In genomic region chr15:82812994-82813393, GRCh38 we compare ENCODE assay signal across 21 cellular contexts. TPM values are rescaled to one million over a fixed set of nuclear protein-coding genes. Genes with fewer than 3 reads are reported as not detected.
DNase-seq lines count a peak whose midpoint lies in the region; ATAC-seq and TF ChIP-seq lines count a peak whose summit lies in the region.
"Had no signal": no experiment of that assay in that cellular context is flagged by ENCODE, and none has a peak within 500 bp of the region (broad histone marks: within the 10 kb centered on the region; RNA-seq: fewer than 3 reads in every experiment).

No MANE protein-coding gene starts in this region.

- intact Hi-C loops in MCF 10A (cut with micrococcal nuclease) = no loop called here
- intact Hi-C loops in breast epithelium (cut with DNase I; ENCODE audit: low total_unique reads) = no loop called here
- intact Hi-C loops in PC-9 (cut with micrococcal nuclease; ENCODE audit: unreplicated experiment) = no loop called here

- peaks cover 49% of the 10 kb centered on the region for H3K36me3 Mint-ChIP-seq in MCF 10A (ENCODE audit: insufficient read depth, unreplicated experiment)
- H3K36me3 Mint-ChIP-seq in activated T-helper 17 cell treated with anti-CD3 and anti-CD28 coated beads, Interleukin-2, amount 50 U/mL, for 72 hours (ENCODE audit: low read depth) = peaks cover 70% of the 10 kb centered on the region

- H3F3A ChIP-seq in PC-9 (ENCODE audit: insufficient read depth, low read depth) = peaks cover 16% of the 10 kb centered on the region; the same call in 1 of the 2 replicates

- H3K9me3 ChIP-seq in breast epithelium (no peaks in the 10 kb centered on the region), PC-9 (ENCODE audit: insufficient read depth, low read depth) (no peaks in the 10 kb centered on the region)
- H3K9me3 ChIP-seq: ascending aorta, MG63, spleen had no signal

- no peak overlapping the region for H2AFZ ChIP-seq in PC-9

- no peak for DNase-seq in MCF 10A (ENCODE audit: unreplicated experiment)
- no peak for DNase-seq in breast epithelium (ENCODE audit: low spot score in 2 of 2)
- peak; percentile 25 to 67 for DNase-seq in lung microvascular endothelial cell (ENCODE audit: low read depth in 2 of 2)
- no peak for DNase-seq in PC-9
- DNase-seq in activated CD4-positive, CD25-positive, alpha-beta regulatory T cell treated with anti-CD3 and anti-CD28 coated beads, Interleukin-2, amount 50 U/mL, for 72 hours = no peak
- no peak for DNase-seq in mucosa of gallbladder (ENCODE audit: low spot score)
- DNase-seq: activated CD4-positive, alpha-beta T cell treated with anti-CD3 and anti-CD28 coated beads, Interleukin-2, amount 10 ng/mL, durations not matched to agents 24 days and 14 days; activated gamma-delta T cell; DMS79; MG63; nephron progenitor cell; NK-92 treated with Interleukin-12 subunit alpha and Interleukin-12 subunit beta, amount 100 ng/mL, for 24 hours; spleen; stimulated activated CD4-positive, alpha-beta T cell treated with anti-CD3 and anti-CD28 coated beads, Interleukin-4, amount 100 ng/mL, for 4 hours had no signal

- H3K27ac ChIP-seq in breast epithelium (no peak overlapping the region), PC-9 (no peak overlapping the region)
- H3K27ac ChIP-seq: C4-2B had no signal

- BruUV-seq in MCF 10A (replicated peaks; lab: Mats Ljungman, UMichigan) = no TSS peak
- BruUV-seq in PC-9 (replicated peaks; lab: Mats Ljungman, UMichigan) = no TSS peak

- H3K27me3 Mint-ChIP-seq in MCF 10A (ENCODE audit: insufficient read depth, unreplicated experiment) = no peaks in the 10 kb centered on the region
- no peaks in the 10 kb centered on the region for H3K27me3 Mint-ChIP-seq in activated T-helper 17 cell treated with anti-CD3 and anti-CD28 coated beads, Interleukin-2, amount 50 U/mL, for 72 hours
- H3K27me3 Mint-ChIP-seq: activated CD4-positive, alpha-beta T cell treated with anti-CD3 and anti-CD28 coated beads, Interleukin-2, amount 10 ng/mL, durations not matched to agents 24 days and 14 days had no signal

- ATAC-seq in activated T-helper 17 cell treated with anti-CD3 and anti-CD28 coated beads, Interleukin-2, amount 50 U/mL, for 72 hours (replicated peaks) = no peak
- no peak for ATAC-seq in esophagus mucosa
- ATAC-seq: HCT116 had no signal

- no peak overlapping the region for H3K4me2 ChIP-seq in PC-9

- H3K4me1 ChIP-seq in breast epithelium (peaks cover 0 to 4% of the 10 kb centered on the region in 2 donors), PC-9 (replicated peaks; ENCODE audit: insufficient read depth) (peaks cover 17% of the 10 kb centered on the region)

- no peaks in the 10 kb centered on the region for H3K27me3 ChIP-seq in breast epithelium
- no peaks in the 10 kb centered on the region for H3K27me3 ChIP-seq in PC-9 (ENCODE audit: insufficient read depth, low read depth)
- H3K27me3 ChIP-seq: ascending aorta, MG63, spleen had no signal

- H3K36me3 ChIP-seq in breast epithelium (no peaks in the 10 kb centered on the region), PC-9 (ENCODE audit: low read depth) (peaks cover 11% of the 10 kb centered on the region; the same call in 1 of the 2 replicates)

- no peak overlapping the region for H3K4me3 ChIP-seq in breast epithelium
- H3K4me3 ChIP-seq in PC-9 = no peak overlapping the region
- H3K4me3 ChIP-seq: MG63 had no signal

- H3K27ac Mint-ChIP-seq in MCF 10A (ENCODE audit: low read depth, unreplicated experiment) = no peak overlapping the region
- peak overlapping the region; percentile 25 for H3K27ac Mint-ChIP-seq in activated T-helper 17 cell treated with anti-CD3 and anti-CD28 coated beads, Interleukin-2, amount 50 U/mL, for 72 hours
- H3K27ac Mint-ChIP-seq: nephron progenitor cell had no signal

- TF ChIP-seq CTCF in MCF 10A (IDR thresholded peaks at IDR 0.05; ENCODE audit: unreplicated experiment) (no peak), breast epithelium (IDR thresholded peaks at IDR 0.05) (no peak), PC-9 (conservative IDR thresholded peaks at IDR 0.05) (no peak)

- peaks cover 22% of the 10 kb centered on the region for H3K4me1 Mint-ChIP-seq in MCF 10A (ENCODE audit: insufficient read depth, unreplicated experiment)
- peaks cover 29% of the 10 kb centered on the region for H3K4me1 Mint-ChIP-seq in activated T-helper 17 cell treated with anti-CD3 and anti-CD28 coated beads, Interleukin-2, amount 50 U/mL, for 72 hours

- peaks cover 37% of the 10 kb centered on the region for H3K79me2 ChIP-seq in PC-9 (ENCODE audit: low read depth)

- no peak for TF ChIP-seq POLR2A in breast epithelium (IDR thresholded peaks at IDR 0.05)

- H3K9me3 Mint-ChIP-seq in MCF 10A (ENCODE audit: unreplicated experiment) = no peaks in the 10 kb centered on the region
- no peaks in the 10 kb centered on the region for H3K9me3 Mint-ChIP-seq in activated T-helper 17 cell treated with anti-CD3 and anti-CD28 coated beads, Interleukin-2, amount 50 U/mL, for 72 hours
- H3K9me3 Mint-ChIP-seq: activated CD4-positive, alpha-beta T cell treated with anti-CD3 and anti-CD28 coated beads, Interleukin-2, amount 10 ng/mL, durations not matched to agents 24 days and 14 days; nephron progenitor cell had no signal

- no peaks in the 10 kb centered on the region for H3K9me2 ChIP-seq in PC-9 (ENCODE audit: insufficient read depth)

- POLR2A ChIA-PET in MCF 10A (lab: Yijun Ruan, JAX) (interaction anchor here (0.6 to 8.4 kb wide), 8 partner anchors 17 to 616 kb away, joined by 3 to 182 read pairs (median 4); partner anchors contain the start of gene RPS17), PC-9 (lab: Charles Lee; ENCODE audit: unreplicated experiment) (interaction anchor here (0.8 kb wide), 1 partner anchor 63 kb away, joined by 4 read pairs; no protein-coding TSS in a partner anchor)

- H4K20me1 ChIP-seq in PC-9 (ENCODE audit: insufficient read depth) = no peaks in the 10 kb centered on the region

- CTCF ChIA-PET in MCF 10A (lab: Yijun Ruan, JAX) (interaction anchor here (0.6 to 1.3 kb wide), 5 partner anchors 17 to 552 kb away, joined by 3 to 5 read pairs (median 3); no protein-coding TSS in a partner anchor), PC-9 (lab: Charles Lee) (no interaction called here)

- peak overlapping the region; percentile 84 for H3K4me3 Mint-ChIP-seq in MCF 10A (ENCODE audit: unreplicated experiment)
- H3K4me3 Mint-ChIP-seq in activated T-helper 17 cell treated with anti-CD3 and anti-CD28 coated beads, Interleukin-2, amount 50 U/mL, for 72 hours = peak overlapping the region; percentile 88

RNA-seq across cellular contexts. Expression of gene WHAMM, which starts 3.6 kb away (rescaled TPM):
- 8.2 and 10.1 TPM in 2 replicates for total RNA-seq in MCF 10A (2022)
- 10 to 100 TPM; 10.8 to 12.9 (median 11.0) TPM for total RNA-seq in breast epithelium
- 1 to 10 TPM; 3.9 to 4.3 TPM for total RNA-seq in activated T-helper 17 cell treated with anti-CD3 and anti-CD28 coated beads, Interleukin-2, amount 50 U/mL, for 72 hours
- 3.9 and 6.0 TPM in 2 replicates for total RNA-seq in lung microvascular endothelial cell
- 6.4 and 6.9 TPM in 2 replicates for total RNA-seq in PC-9 (2021)
- total RNA-seq in esophagus mucosa = 4.0 TPM
- total RNA-seq in mucosa of gallbladder = 10.0 TPM

RNA-seq across cellular contexts. Expression of gene FSD2, which starts 7.1 kb away (rescaled TPM):
- total RNA-seq in MCF 10A (2022) (not detected in 2 replicates), breast epithelium (1 to 10 TPM in 1 of 3 donors, under 1 TPM in 1, not detected in 1; under 0.01 to 1.6 TPM), lung microvascular endothelial cell (not detected in 2 replicates), PC-9 (2021) (not detected in 2 replicates), esophagus mucosa (not detected), mucosa of gallbladder (0.09 TPM)
- not detected for total RNA-seq in activated T-helper 17 cell treated with anti-CD3 and anti-CD28 coated beads, Interleukin-2, amount 50 U/mL, for 72 hours
- total RNA-seq: activated CD4-positive, alpha-beta T cell treated with anti-CD3 and anti-CD28 coated beads, Interleukin-2, amount 10 ng/mL, durations not matched to agents 24 days and 14 days; ascending aorta; pulmonary artery endothelial cell; spleen; subcutaneous adipose tissue had no signal

Comparison
In these comparisons a context has a peak if more than half of its experiments do, and no peak if none do; other contexts are left out.
1. DNase-seq: peak in lung microvascular endothelial cell (2 of 2); none in MCF 10A (single experiment), breast epithelium (0 of 2), PC-9 (0 of 2), activated CD4-positive, CD25-positive, alpha-beta regulatory T cell treated with anti-CD3 and anti-CD28 coated beads, Interleukin-2, amount 50 U/mL, for 72 hours (single experiment) and mucosa of gallbladder (single experiment).